In genomic region chr1:18100060-18100459, GRCh38 we compare ENCODE assay signal across 18 cellular contexts. TPM values are rescaled to one million over a fixed set of nuclear protein-coding genes. Genes with fewer than 3 reads are reported as not detected.
DNase-seq lines count a peak whose midpoint lies in the region; ATAC-seq, FAIRE-seq and TF ChIP-seq lines count a peak whose summit lies in the region.
"Had no signal": no experiment of that assay in that cellular context is flagged by ENCODE, and none has a peak within 500 bp of the region (broad histone marks: within the 10 kb centered on the region; RNA-seq: fewer than 3 reads in every experiment).

No MANE protein-coding gene starts in this region.

- H3K4me3 ChIP-seq in IMR-90 (ENCODE audit: insufficient read depth, low read depth, low read length) (no peak overlapping the region), WERI-Rb-1 (ENCODE audit: low read depth, low read length) (no peak overlapping the region), aorta (ENCODE audit: low read length in 2 of 2) (no peak overlapping the region), psoas muscle (no peak overlapping the region)
- H3K4me3 ChIP-seq: A549; BLaER1 treated with 17β-estradiol and CSF1 and Interleukin-3, amounts not matched to agents 10 nM and 100 nM; GM23248 had no signal

- POLR2A ChIA-PET in IMR-90 (lab: Charles Lee; ENCODE audit: unreplicated experiment), result no interaction called here

- H3K4me1 ChIP-seq in IMR-90 (ENCODE audit: control insufficient read depth, insufficient read depth, low read length), result no peaks in the 10 kb centered on the region
- no peaks in the 10 kb centered on the region for H3K4me1 ChIP-seq in aorta (ENCODE audit: control insufficient read depth in 1 of 2, insufficient read depth in 2 of 2, low read length in 2 of 2)
- no peaks in the 10 kb centered on the region for H3K4me1 ChIP-seq in psoas muscle
- H3K4me1 ChIP-seq: A549, BE2C had no signal

- H3K27ac ChIP-seq in IMR-90 (ENCODE audit: insufficient read depth, low read length) (no peak overlapping the region), WERI-Rb-1 (peak overlapping the region; percentile 33; the same call in 1 of the 2 replicates), aorta (ENCODE audit: low read depth in 1 of 2, low read length in 2 of 2) (no peak overlapping the region), psoas muscle (no peak overlapping the region)
- H3K27ac ChIP-seq: A549; BLaER1 treated with 17β-estradiol and CSF1 and Interleukin-3, amounts not matched to agents 10 nM and 100 nM; GM23248 had no signal

- H2AK9ac ChIP-seq in IMR-90 (replicated peaks; ENCODE audit: low read depth, low read length, poor library complexity), result no peak overlapping the region

- H4K5ac ChIP-seq in IMR-90 (ENCODE audit: low read depth, low read length), result no peak overlapping the region

- in situ Hi-C loops in IMR-90 (cut with MboI; ENCODE audit: low sequenced_read_pairs), result loop anchor here (5.0 kb wide), 1 partner anchor 443 kb away; no protein-coding TSS in a partner anchor

- no peak overlapping the region for H2BK20ac ChIP-seq in IMR-90 (ENCODE audit: low read depth, low read length)

- no peak overlapping the region for H2BK120ac ChIP-seq in IMR-90 (ENCODE audit: low read depth, low read length)

- no peak overlapping the region for H3K14ac ChIP-seq in IMR-90 (replicated peaks; ENCODE audit: low read depth, low read length)

- peak overlapping the region; percentile 52 for H2AFZ ChIP-seq in IMR-90 (replicated peaks; ENCODE audit: low read length, poor library complexity)
- H2AFZ ChIP-seq: GM23248 had no signal

- H3K27me3 ChIP-seq in IMR-90 (ENCODE audit: control insufficient read depth, insufficient read depth, low read length) (peaks cover 3% of the 10 kb centered on the region; the same call in 1 of the 2 replicates), WERI-Rb-1 (ENCODE audit: insufficient read depth, low read depth, severe bottlenecking) (no peaks in the 10 kb centered on the region), aorta (ENCODE audit: control insufficient read depth in 1 of 2, insufficient read depth in 2 of 2, low read length in 1 of 2) (no peaks in the 10 kb centered on the region), psoas muscle (ENCODE audit: insufficient read depth in 3 of 3, low read length in 2 of 3) (peaks cover 0 to 29% (median 8%) of the 10 kb centered on the region in 3 donors)
- H3K27me3 ChIP-seq: BE2C; BLaER1 treated with 17β-estradiol and CSF1 and Interleukin-3, amounts not matched to agents 10 nM and 100 nM had no signal

- no peak overlapping the region for H2AK5ac ChIP-seq in IMR-90 (ENCODE audit: low read depth, low read length)

- no peaks in the 10 kb centered on the region for H3K79me1 ChIP-seq in IMR-90 (ENCODE audit: low read depth in 1 of 2, low read length in 2 of 2)

- dilution Hi-C loops in IMR-90 (cut with HindIII; ENCODE audit: low sequenced_read_pairs, unreplicated experiment), result no loop called here

- no peak overlapping the region for H4K91ac ChIP-seq in IMR-90 (ENCODE audit: insufficient read depth, low read depth, low read length)

- TF ChIP-seq POLR2A in GM12892 (IDR thresholded peaks at IDR 0.05; ENCODE audit: low read depth, low read length), result no peak
- no peak for TF ChIP-seq POLR2A in IMR-90 (IDR thresholded peaks at IDR 0.05; ENCODE audit: low read depth, low read length)

- H2BK5ac ChIP-seq in IMR-90 (ENCODE audit: low read depth, low read length, poor library complexity, severe bottlenecking), result no peak overlapping the region

- H2BK15ac ChIP-seq in IMR-90 (ENCODE audit: low read depth, low read length), result no peak overlapping the region

- H3K56ac ChIP-seq in IMR-90 (ENCODE audit: extremely low read depth, insufficient read depth, low read length), result no peak overlapping the region

- CTCF ChIA-PET in IMR-90 (lab: Yijun Ruan, JAX), result interaction anchor here (1.0 to 1.6 kb wide), 6 partner anchors 8 to 439 kb away, joined by 3 to 5 read pairs (median 3); no protein-coding TSS in a partner anchor

- no peak for TF ChIP-seq CTCF in IMR-90 (conservative IDR thresholded peaks at IDR 0.05; ENCODE audit: low read depth, low read length)
- TF ChIP-seq CTCF in WERI-Rb-1 (IDR thresholded peaks at IDR 0.05; ENCODE audit: low read depth, low read length), result no peak
- TF ChIP-seq CTCF in psoas muscle (IDR thresholded peaks at IDR 0.05), result no peak

- H3K9ac ChIP-seq in IMR-90 (ENCODE audit: low read depth, low read length), result no peak overlapping the region
- H3K9ac ChIP-seq: BLaER1 treated with 17β-estradiol and CSF1 and Interleukin-3, amounts not matched to agents 10 nM and 100 nM; GM23248 had no signal

- no peak for DNase-seq in GM12892 (ENCODE audit: insufficient read length)
- no peak for DNase-seq in IMR-90
- DNase-seq in WERI-Rb-1, result no peak
- no peak for DNase-seq in aorta
- no peak for DNase-seq in psoas muscle
- DNase-seq in NCI-H1694 treated with DMSO at 0.1 percent for 48 hours (lab: John Stamatoyannopoulos, UW), result no peak
- DNase-seq in GDM1 (lab: John Stamatoyannopoulos, UW), result no peak
- DNase-seq: 8988T, BE2C had no signal

- H3K9me3 ChIP-seq in IMR-90 (ENCODE audit: control insufficient read depth, insufficient read depth, low read length) (no peaks in the 10 kb centered on the region), WERI-Rb-1 (ENCODE audit: severe bottlenecking) (peaks cover 3% of the 10 kb centered on the region), aorta (ENCODE audit: control insufficient read depth, low read length) (no peaks in the 10 kb centered on the region), psoas muscle (no peaks in the 10 kb centered on the region)
- H3K9me3 ChIP-seq: A549; BE2C; BLaER1 treated with 17β-estradiol and CSF1 and Interleukin-3, amounts not matched to agents 10 nM and 100 nM had no signal

- H3K4ac ChIP-seq in IMR-90 (ENCODE audit: low read depth, low read length), result no peak overlapping the region

- H4K20me1 ChIP-seq in IMR-90 (ENCODE audit: insufficient read depth, low read length), result peaks cover 5% of the 10 kb centered on the region; the same call in 1 of the 2 replicates

- H3K36me3 ChIP-seq in IMR-90 (ENCODE audit: control insufficient read depth, insufficient read depth, low read length), result no peaks in the 10 kb centered on the region
- H3K36me3 ChIP-seq in WERI-Rb-1, result no peaks in the 10 kb centered on the region
- no peaks in the 10 kb centered on the region for H3K36me3 ChIP-seq in aorta (ENCODE audit: control insufficient read depth in 1 of 2, insufficient read depth in 2 of 2, low read length in 1 of 2)
- no peaks in the 10 kb centered on the region for H3K36me3 ChIP-seq in psoas muscle (ENCODE audit: insufficient read depth in 1 of 2, low read depth in 1 of 2)
- H3K36me3 ChIP-seq: BE2C; BLaER1 treated with 17β-estradiol and CSF1 and Interleukin-3, amounts not matched to agents 10 nM and 100 nM had no signal

- peak; percentile 21 for FAIRE-seq in GM12892 (lab: Jason Lieb, UNC)
- FAIRE-seq: A549, D721Med had no signal

- peaks cover 4% of the 10 kb centered on the region for H3K9me1 ChIP-seq in IMR-90 (ENCODE audit: insufficient read depth, low read length)

- no peak for TF ChIP-seq RAD21 in IMR-90 (IDR thresholded peaks at IDR 0.05; ENCODE audit: low read length)

- H3K18ac ChIP-seq in IMR-90 (ENCODE audit: low read depth, low read length), result no peak overlapping the region

- no peak overlapping the region for H3K4me2 ChIP-seq in IMR-90 (ENCODE audit: low read depth, low read length)
- H3K4me2 ChIP-seq: A549; BLaER1 treated with 17β-estradiol and CSF1 and Interleukin-3, amounts not matched to agents 10 nM and 100 nM had no signal

- intact Hi-C loops in IMR-90 (cut with micrococcal nuclease), result loop anchor here (1.0 to 5.0 kb wide), 3 partner anchors 183 to 447 kb away; no protein-coding TSS in a partner anchor
- intact Hi-C loops in aorta (cut with DNase I), result loop anchor here (5.0 to 10.0 kb wide), 2 partner anchors 445 to 603 kb away; no protein-coding TSS in a partner anchor
- intact Hi-C loops in psoas muscle (cut with DNase I), result loop anchor here in 1 of 2 donors (5.0 kb wide), 1 partner anchor 438 kb away; no protein-coding TSS in a partner anchor

- 57% methylated on average over 1 of the region's 12 CpGs; no CpG with 5 or more reads in 1 of the 2 experiments for WGBS in IMR-90 (ENCODE audit: extremely low coverage in 2 of 2, insufficient read length in 1 of 2), 2 experiments
- 72 to 76% methylated on average over 12 of the region's 12 CpGs for WGBS in aorta, 2 donors
- 78 to 85% (median 81%) methylated on average over 12 of the region's 12 CpGs for WGBS in psoas muscle, 3 donors

- no peak overlapping the region for H4K8ac ChIP-seq in IMR-90 (ENCODE audit: low read depth in 2 of 2, low read length in 2 of 2)

- no peak overlapping the region for H3K23ac ChIP-seq in IMR-90 (ENCODE audit: low read depth, low read length)

- ATAC-seq in IMR-90 (ENCODE audit: low read depth), result no peak
- ATAC-seq in aorta (ENCODE audit: low FRiP score), result peak; percentile 7
- no peak for ATAC-seq in psoas muscle

- no TSS peak for BruUV-seq in IMR-90 (replicated peaks; lab: Mats Ljungman, UMichigan)

TF ChIP-seq in IMR-90, 13 proteins besides CTCF, POLR2A, EP300 and RAD21 (continues in another document):
- TF ChIP-seq FOS (IDR thresholded peaks at IDR 0.05; ENCODE audit: low read depth, low read length), result no peak
- no peak for TF ChIP-seq BHLHE40 (IDR thresholded peaks at IDR 0.05; ENCODE audit: low read depth, low read length)
- no peak for TF ChIP-seq RFX5 (IDR thresholded peaks at IDR 0.05; ENCODE audit: low read depth, low read length)
- no peak for TF ChIP-seq CEBPB (IDR thresholded peaks at IDR 0.05; ENCODE audit: low read depth, low read length)
- no peak for TF ChIP-seq MAFK (IDR thresholded peaks at IDR 0.05; ENCODE audit: low read depth, low read length)
- TF ChIP-seq NFE2L2 (IDR thresholded peaks at IDR 0.05; ENCODE audit: low read depth, low read length), result no peak
- TF ChIP-seq RCOR1 (IDR thresholded peaks at IDR 0.05; ENCODE audit: insufficient replicate concordance, low read length), result no peak
- no peak for TF ChIP-seq ELK1 (IDR thresholded peaks at IDR 0.05; ENCODE audit: borderline replicate concordance, low read depth, low read length)

RNA-seq across cellular contexts. Expression of gene IGSF21, which starts 7.5 kb away (rescaled TPM):
- 0.25 TPM for polyA plus RNA-seq in GM12892 (2012; ENCODE audit: missing spikeins)
- not detected in 2 replicates for total RNA-seq in IMR-90 (2012; rRNA removed)
- polyA plus RNA-seq in IMR-90 (2012; rRNA removed), result not detected in 2 replicates
- polyA plus RNA-seq in IMR-90 (2012; cell fraction: cytosol; rRNA removed), result not detected in 2 replicates
- polyA plus RNA-seq in IMR-90 (2012; cell fraction: nucleus; rRNA removed; ENCODE audit: low replicate concordance), result not detected in 2 replicates
- total RNA-seq in aorta, result 10 to 100 TPM in 1 of 2 donors, 1 to 10 TPM in 1; 5.2 to 10.1 TPM
- polyA plus RNA-seq in aorta, result 1 to 10 TPM in 1 of 2 donors, under 1 TPM in 1; 0.95 to 2.4 TPM
- total RNA-seq in psoas muscle, result under 1 TPM; 0.42 to 0.88 (median 0.62) TPM
- under 1 TPM; 0.10 to 0.25 (median 0.17) TPM for polyA plus RNA-seq in psoas muscle
- total RNA-seq: CD4-positive, alpha-beta T cell; CD8-positive, alpha-beta memory T cell; GM23248; H4; HFFc6 had no signal
- polyA plus RNA-seq: A549; CD14-positive monocyte; CD8-positive, alpha-beta memory T cell; GM23248 had no signal
